In genomic region chr16:88908307-88908706, GRCh38 we compare ENCODE assay signal across 20 cellular contexts. TPM values are rescaled to one million over a fixed set of nuclear protein-coding genes. Genes with fewer than 3 reads are reported as not detected.
DNase-seq lines count a peak whose midpoint lies in the region; ATAC-seq, FAIRE-seq and TF ChIP-seq lines count a peak whose summit lies in the region.
"Had no signal": no experiment of that assay in that cellular context is flagged by ENCODE, and none has a peak within 500 bp of the region (broad histone marks: within the 10 kb centered on the region; RNA-seq: fewer than 3 reads in every experiment).

No MANE protein-coding gene starts in this region.

- no peak overlapping the region for H2AFZ ChIP-seq in K562 (ENCODE audit: low read depth, low read length)

- H3K9ac ChIP-seq in K562 (ENCODE audit: insufficient read depth in 1 of 2, low read depth in 2 of 2, low read length in 2 of 2) = no peak overlapping the region; a peak in 1 of 4 replicates

- peaks cover 21% of the 10 kb centered on the region for H3K9me1 ChIP-seq in K562 (ENCODE audit: control insufficient read depth, insufficient read depth, low read length)

- TF ChIP-seq CTCF in heart right ventricle (IDR thresholded peaks at IDR 0.05) (no peak), K562 (IDR thresholded peaks at IDR 0.05 in 2 of 3, conservative IDR thresholded peaks at IDR 0.05 in 1 of 3; ENCODE audit: insufficient read depth in 2 of 3, low read depth in 1 of 3, low read length in 3 of 3) (no peak), lower lobe of right lung (IDR thresholded peaks at IDR 0.05) (no peak), upper lobe of right lung (IDR thresholded peaks at IDR 0.05) (no peak)

- BruUV-seq in K562 (replicated peaks; lab: Mats Ljungman, UMichigan) = no TSS peak

- H3K36me3 ChIP-seq in heart right ventricle (peaks cover 0 to under 1% (median 0%) of the 10 kb centered on the region in 9 donors), K562 (ENCODE audit: control insufficient read depth, insufficient read depth, low read length) (peaks cover 73% of the 10 kb centered on the region), lower lobe of right lung (no peaks in the 10 kb centered on the region), upper lobe of right lung (no peaks in the 10 kb centered on the region)

- TF ChIP-seq RAD21 in K562 (CRISPR knock-in tag; conservative IDR thresholded peaks at IDR 0.05 in 1 of 2, IDR thresholded peaks at IDR 0.05 in 1 of 2) = no peak

- peaks cover 94% of the 10 kb centered on the region for H3K79me2 ChIP-seq in K562 (ENCODE audit: control insufficient read depth, insufficient read depth, low read length)

- no peak overlapping the region for H3K4me3 ChIP-seq in heart right ventricle
- no peak overlapping the region for H3K4me3 ChIP-seq in K562
- no peak overlapping the region for H3K4me3 ChIP-seq in lower lobe of right lung
- H3K4me3 ChIP-seq in upper lobe of right lung = no peak overlapping the region

- H3K4me2 ChIP-seq in K562 (ENCODE audit: insufficient read depth, low read length) = no peak overlapping the region

- TF ChIP-seq EP300 in K562 (IDR thresholded peaks at IDR 0.05; ENCODE audit: low read length) = no peak

- H3K27me3 ChIP-seq in heart right ventricle (no peaks in the 10 kb centered on the region), K562 (ENCODE audit: control insufficient read depth in 2 of 2, insufficient read depth in 2 of 2, low read length in 2 of 2) (no peaks in the 10 kb centered on the region), lower lobe of right lung (ENCODE audit: low read depth) (peaks cover 11% of the 10 kb centered on the region), upper lobe of right lung (no peaks in the 10 kb centered on the region)

- 77 to 78% methylated on average over 17 of the region's 17 CpGs for whole genome bisulfite sequencing in heart right ventricle, 2 donors
- 89% methylated on average over 10 of the region's 17 CpGs for WGBS in K562 (ENCODE audit: insufficient coverage, low coverage, missing lambda C conversion rate)

- H4K20me1 ChIP-seq in K562 (replicated peaks; ENCODE audit: control insufficient read depth, insufficient read depth, low read length) = peaks cover 93% of the 10 kb centered on the region

- DNase-seq in heart right ventricle = peak in 1 of 2 donors; percentile 54
- DNase-seq in cardiac septum (ENCODE audit: low spot score) = no peak
- DNase-seq in K562 (ENCODE audit: extremely low read depth in 1 of 4, low spot score in 3 of 4) = no peak
- no peak for DNase-seq in lower lobe of right lung
- no peak for DNase-seq in upper lobe of right lung
- DNase-seq: CD8-positive, alpha-beta T cell; COR-L47; DMS153; DMS79 treated with DMSO at 0.1 percent for 48 hours had no signal

- H3K9me3 ChIP-seq in heart right ventricle (no peaks in the 10 kb centered on the region), K562 (replicated peaks; ENCODE audit: control insufficient read depth, insufficient read depth, low read depth, low read length) (no peaks in the 10 kb centered on the region), lower lobe of right lung (no peaks in the 10 kb centered on the region), upper lobe of right lung (no peaks in the 10 kb centered on the region)

- CTCF ChIA-PET in K562 (lab: Yijun Ruan, JAX; ENCODE audit: low intra/inter-chr PET ratio) = no interaction called here

- TF ChIP-seq POLR2A in K562 (conservative IDR thresholded peaks at IDR 0.05) = no peak

- ATAC-seq in heart right ventricle (peak in 4 of 8 donors; percentile 2 to 38 (median 21)), K562 (no peak), lower lobe of right lung (no peak), upper lobe of right lung (no peak), HG03025 (IDR thresholded peaks at IDR 0.05; ENCODE audit: low FRiP score, unreplicated experiment) (no peak), GM21528 (IDR thresholded peaks at IDR 0.05; ENCODE audit: low FRiP score, unreplicated experiment) (no peak), GM21786 (IDR thresholded peaks at IDR 0.05; ENCODE audit: unreplicated experiment) (no peak)
- ATAC-seq: CD8-positive, alpha-beta T cell; HepG2 had no signal

- in situ Hi-C loops in K562 (cut with MboI) = no loop called here

- H3K4me1 ChIP-seq in heart right ventricle (peaks cover 9 to 88% (median 37%) of the 10 kb centered on the region in 9 donors), K562 (replicated peaks in 1 of 2; ENCODE audit: control insufficient read depth in 2 of 2, insufficient read depth in 2 of 2, low read length in 2 of 2) (peaks cover 8 to 95% of the 10 kb centered on the region in 2 experiments; a peak in 4 of 5 replicates), lower lobe of right lung (no peaks in the 10 kb centered on the region), upper lobe of right lung (peaks cover 11% of the 10 kb centered on the region)

- POLR2A ChIA-PET in K562 (lab: Yijun Ruan, JAX) = interaction anchor here (0.6 kb wide), 1 partner anchor 74 kb away, joined by 3 read pairs; no protein-coding TSS in a partner anchor

- FAIRE-seq in K562 (lab: Jason Lieb, UNC) = no peak
- FAIRE-seq: D721Med, G401.6, GM12891, H1, HepG2 had no signal

- intact Hi-C loops in heart right ventricle (cut with DNase I) (no loop called here), cardiac septum (cut with DNase I) (no loop called here), K562 (cut with micrococcal nuclease) (no loop called here), lower lobe of right lung (cut with DNase I) (no loop called here), upper lobe of right lung (cut with DNase I) (no loop called here)

- H3K27ac ChIP-seq in heart right ventricle (peak overlapping the region; percentile 25 to 80 (median 68)), K562 (ENCODE audit: extremely low read depth, low read depth, low read length) (no peak overlapping the region), lower lobe of right lung (peak overlapping the region; percentile 46), upper lobe of right lung (peak overlapping the region; percentile 36)

RNA-seq across cellular contexts. Expression of gene PABPN1L, which starts 41.8 kb away (rescaled TPM):
- total RNA-seq in heart right ventricle (under 1 TPM in 1 of 10 donors, not detected in 9; 0.21 TPM), cardiac septum (not detected), K562 (2014; rRNA removed) (0.32 TPM in 1 of 2 replicates, not detected in the other), K562 (2014; rRNA removed; fragmentation: Illumina TruSeq; extraction: Trizol) (not detected in 2 replicates), K562 (2015; rRNA removed; fragmentation: Illumina TruSeq; extraction: Trizol) (0.19 TPM in 1 of 2 replicates, not detected in the other), K562 (2021) (0.29 TPM in 1 of 2 replicates, not detected in the other), lower lobe of right lung (not detected), upper lobe of right lung (not detected)
- polyA plus RNA-seq in heart right ventricle (not detected), K562 (2011; rRNA removed) (not detected in 2 replicates), K562 (2014; fragmentation: Illumina TruSeq; extraction: Trizol) (not detected in 2 replicates), K562 (2014; fragmentation: Nextera tagmentation; extraction: Ambion mirVana) (not detected), K562 (2014; rRNA removed) (0.11 TPM in 1 of 2 replicates, not detected in the other)
- total RNA-seq in K562 (2011; cell fraction: chromatin; rRNA removed; ENCODE audit: low replicate concordance) = 0.46 and 2.2 TPM in 2 replicates
- 0.26 and 0.50 TPM in 2 replicates for total RNA-seq in K562 (2011; cell fraction: nucleolus; rRNA removed)
- 0.29 and 0.99 TPM in 2 replicates for total RNA-seq in K562 (2011; cell fraction: nucleoplasm; rRNA removed)
- not detected in 2 replicates for polyA plus RNA-seq in K562 (2011; cell fraction: cytosol; rRNA removed)
- polyA plus RNA-seq in K562 (2011; cell fraction: nucleus; rRNA removed) = 0.55 and 0.58 TPM in 2 replicates
- 0.29 and 0.71 TPM in 2 replicates for polyA plus RNA-seq in K562 (2012)
- not detected in 2 replicates for polyA minus RNA-seq in K562 (2011; rRNA and poly(A)+ RNA removed)
- not detected in 2 replicates for polyA minus RNA-seq in K562 (2011; cell fraction: cytosol; rRNA and poly(A)+ RNA removed)
- polyA minus RNA-seq in K562 (2011; cell fraction: nucleus; rRNA and poly(A)+ RNA removed) = not detected in 2 replicates
- total RNA-seq: A172; CD8-positive, alpha-beta T cell; H1; HepG2; HT1080 had no signal
- polyA plus RNA-seq: CD14-positive monocyte, H1, HepG2 had no signal

RNA-seq across cellular contexts. Expression of gene TRAPPC2L, which starts 51.4 kb away (rescaled TPM):
- total RNA-seq in heart right ventricle (10 to 100 TPM; 44.5 to 58.0 (median 50.9) TPM), cardiac septum (42.3 TPM), K562 (2014; rRNA removed) (60.4 and 77.5 TPM in 2 replicates), K562 (2014; rRNA removed; fragmentation: Illumina TruSeq; extraction: Trizol) (92.6 and 126 TPM in 2 replicates), K562 (2015; rRNA removed; fragmentation: Illumina TruSeq; extraction: Trizol) (61.1 and 69.1 TPM in 2 replicates), K562 (2021) (89.1 and 92.6 TPM in 2 replicates), lower lobe of right lung (51.4 TPM), upper lobe of right lung (43.9 TPM)
- polyA plus RNA-seq in heart right ventricle (10 to 100 TPM; 37.5 to 63.3 TPM), K562 (2011; rRNA removed) (124 and 163 TPM in 2 replicates), K562 (2014; fragmentation: Illumina TruSeq; extraction: Trizol) (97.5 and 104 TPM in 2 replicates), K562 (2014; fragmentation: Nextera tagmentation; extraction: Ambion mirVana) (100 to 1,000 TPM; 345 to 398 TPM), K562 (2014; rRNA removed) (92.4 and 99.1 TPM in 2 replicates)
- 43.1 and 83.7 TPM in 2 replicates for total RNA-seq in K562 (2011; cell fraction: chromatin; rRNA removed; ENCODE audit: low replicate concordance)
- 64.3 and 69.7 TPM in 2 replicates for total RNA-seq in K562 (2011; cell fraction: nucleolus; rRNA removed)
- total RNA-seq in K562 (2011; cell fraction: nucleoplasm; rRNA removed) = 53.0 and 53.7 TPM in 2 replicates
- polyA plus RNA-seq in K562 (2011; cell fraction: cytosol; rRNA removed) = 94.2 and 150 TPM in 2 replicates
- 96.2 and 120 TPM in 2 replicates for polyA plus RNA-seq in K562 (2011; cell fraction: nucleus; rRNA removed)
- 69.9 and 168 TPM in 2 replicates for polyA plus RNA-seq in K562 (2012)
- polyA minus RNA-seq in K562 (2011; rRNA and poly(A)+ RNA removed) = 28.3 and 55.3 TPM in 2 replicates
- polyA minus RNA-seq in K562 (2011; cell fraction: cytosol; rRNA and poly(A)+ RNA removed) = 24.9 and 30.9 TPM in 2 replicates
- polyA minus RNA-seq in K562 (2011; cell fraction: nucleus; rRNA and poly(A)+ RNA removed) = 30.4 and 33.3 TPM in 2 replicates

RNA-seq across cellular contexts. Expression of gene GALNS, which starts 51.6 kb away (rescaled TPM):
- total RNA-seq in heart right ventricle (10 to 100 TPM; 11.5 to 18.7 (median 13.8) TPM), cardiac septum (18.0 TPM), K562 (2014; rRNA removed) (3.4 and 5.4 TPM in 2 replicates), K562 (2014; rRNA removed; fragmentation: Illumina TruSeq; extraction: Trizol) (2.4 and 4.1 TPM in 2 replicates), K562 (2015; rRNA removed; fragmentation: Illumina TruSeq; extraction: Trizol) (5.6 and 5.9 TPM in 2 replicates), K562 (2021) (12.3 and 13.2 TPM in 2 replicates), lower lobe of right lung (48.5 TPM), upper lobe of right lung (32.8 TPM)
- polyA plus RNA-seq in heart right ventricle (10 to 100 TPM; 13.3 to 17.6 TPM), K562 (2011; rRNA removed) (3.9 and 4.3 TPM in 2 replicates), K562 (2014; fragmentation: Illumina TruSeq; extraction: Trizol) (6.0 and 7.0 TPM in 2 replicates), K562 (2014; fragmentation: Nextera tagmentation; extraction: Ambion mirVana) (under 1 TPM; 0.38 to 0.63 TPM), K562 (2014; rRNA removed) (6.7 and 8.6 TPM in 2 replicates)
- 69.8 and 180 TPM in 2 replicates for total RNA-seq in K562 (2011; cell fraction: chromatin; rRNA removed; ENCODE audit: low replicate concordance)
- 70.5 and 71.6 TPM in 2 replicates for total RNA-seq in K562 (2011; cell fraction: nucleolus; rRNA removed)
- 50.8 and 56.2 TPM in 2 replicates for total RNA-seq in K562 (2011; cell fraction: nucleoplasm; rRNA removed)
- polyA plus RNA-seq in K562 (2011; cell fraction: cytosol; rRNA removed) = 3.9 and 9.1 TPM in 2 replicates
- polyA plus RNA-seq in K562 (2011; cell fraction: nucleus; rRNA removed) = 20.2 and 34.5 TPM in 2 replicates
- polyA plus RNA-seq in K562 (2012) = 11.1 and 16.0 TPM in 2 replicates
- polyA minus RNA-seq in K562 (2011; rRNA and poly(A)+ RNA removed) = 1.9 and 3.7 TPM in 2 replicates
- 3.2 and 3.3 TPM in 2 replicates for polyA minus RNA-seq in K562 (2011; cell fraction: cytosol; rRNA and poly(A)+ RNA removed)
- 7.0 and 7.8 TPM in 2 replicates for polyA minus RNA-seq in K562 (2011; cell fraction: nucleus; rRNA and poly(A)+ RNA removed)
